22 cellular contexts compared by ENCODE assay signal in the genomic region with DNA sequence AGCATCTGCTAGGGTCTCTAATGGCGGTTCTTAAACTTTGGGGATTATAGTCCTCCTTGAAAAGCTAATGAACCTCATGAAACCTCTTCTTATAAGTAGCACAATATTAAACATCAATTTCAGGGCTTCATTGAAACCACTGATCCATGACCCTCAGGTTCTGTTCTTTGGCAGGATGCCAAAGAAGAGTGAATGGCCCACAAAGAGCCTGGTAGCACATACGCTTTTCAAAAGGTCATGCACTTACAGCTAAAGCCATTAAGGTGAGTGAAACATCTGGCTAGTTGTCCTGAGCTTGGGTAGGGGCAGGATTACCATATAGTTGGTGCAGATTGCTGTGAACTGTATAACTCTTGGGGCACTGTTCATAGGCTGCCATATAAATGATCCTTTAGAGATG. TPM values are rescaled to one million over a fixed set of nuclear protein-coding genes. Genes with fewer than 3 reads are reported as not detected.
DNase-seq lines count a peak whose midpoint lies in the region; ATAC-seq and TF ChIP-seq lines count a peak whose summit lies in the region.
"Had no signal": no experiment of that assay in that cellular context is flagged by ENCODE, and none has a peak within 500 bp of the region (broad histone marks: within the 10 kb centered on the region; RNA-seq: fewer than 3 reads in every experiment).

No MANE protein-coding gene starts in this region.

- H3K36me3 ChIP-seq in OCI-LY1 (ENCODE audit: insufficient read depth, low read length) (peaks cover 60% of the 10 kb centered on the region), left lung (peaks cover 0 to 63% of the 10 kb centered on the region in 2 donors)

- no peak overlapping the region for H3K4me3 ChIP-seq in OCI-LY1 (ENCODE audit: low read depth, low read length, poor library complexity, severe bottlenecking)
- no peak overlapping the region for H3K4me3 ChIP-seq in left lung
- H3K4me3 ChIP-seq: esophagus squamous epithelium, mucosa of descending colon, psoas muscle had no signal

- TF ChIP-seq CTCF in OCI-LY1 (IDR thresholded peaks at IDR 0.05; ENCODE audit: low read length) (no peak), left lung (IDR thresholded peaks at IDR 0.05) (no peak)

- no peak for ATAC-seq in left lung
- no peak for ATAC-seq in HG03025 (IDR thresholded peaks at IDR 0.05; ENCODE audit: low FRiP score, unreplicated experiment)
- ATAC-seq: effector memory CD8-positive, alpha-beta T cell; left colon; mucosa of descending colon; Panc1; WTC11 had no signal

- no peak overlapping the region for H3K9ac ChIP-seq in OCI-LY1 (ENCODE audit: low read length)

- intact Hi-C loops in left lung (cut with DNase I) = no loop called here

- H3K9me2 ChIP-seq in OCI-LY1 (ENCODE audit: low read depth, low read length) = no peaks in the 10 kb centered on the region

- no peaks in the 10 kb centered on the region; the same call in 1 of the 2 replicates for H3K79me2 ChIP-seq in OCI-LY1 (ENCODE audit: insufficient read depth, low read length)

- H3K4me1 ChIP-seq in OCI-LY1 (ENCODE audit: insufficient read depth, low read length, severe bottlenecking) = peaks cover 50% of the 10 kb centered on the region
- H3K4me1 ChIP-seq in left lung = no peaks in the 10 kb centered on the region
- H3K4me1 ChIP-seq: esophagus squamous epithelium, psoas muscle had no signal

- no peaks in the 10 kb centered on the region for H3K9me3 ChIP-seq in OCI-LY1 (ENCODE audit: low read length)
- no peaks in the 10 kb centered on the region for H3K9me3 ChIP-seq in left lung
- H3K9me3 ChIP-seq: esophagus squamous epithelium, mucosa of descending colon, psoas muscle had no signal

- H3K27ac ChIP-seq in OCI-LY1 (ENCODE audit: low read depth, low read length, poor library complexity, severe bottlenecking) (peak overlapping the region; percentile 62), left lung (no peak overlapping the region)
- H3K27ac ChIP-seq: esophagus squamous epithelium, psoas muscle had no signal

- H3K4me2 ChIP-seq in OCI-LY1 (ENCODE audit: low read length) = no peak overlapping the region

- H3F3A ChIP-seq in OCI-LY1 (ENCODE audit: insufficient read depth, low read length) = no peaks in the 10 kb centered on the region

- H3K27me3 ChIP-seq in OCI-LY1 (ENCODE audit: insufficient read depth, low read length) (no peaks in the 10 kb centered on the region), left lung (no peaks in the 10 kb centered on the region)
- H3K27me3 ChIP-seq: esophagus squamous epithelium had no signal

- H2AFZ ChIP-seq in OCI-LY1 (ENCODE audit: low read length) = no peak overlapping the region

- H4K20me1 ChIP-seq in OCI-LY1 (ENCODE audit: insufficient read depth, low read length) = no peaks in the 10 kb centered on the region

- DNase-seq in DMS 273 (lab: John Stamatoyannopoulos, UW; ENCODE audit: unreplicated experiment) (peak; percentile 57), DMS79 (lab: John Stamatoyannopoulos, UW) (peak; percentile 91), NCI-H146 treated with DMSO at 0.1 percent for 48 hours (lab: John Stamatoyannopoulos, UW; ENCODE audit: unreplicated experiment) (peak; percentile 18), left lung (no peak), NOMO-1 (lab: John Stamatoyannopoulos, UW; ENCODE audit: unreplicated experiment in 2 of 2) (no peak), NCI-H1694 (lab: John Stamatoyannopoulos, UW) (no peak)
- DNase-seq: activated CD4-positive, alpha-beta memory T cell treated with anti-CD3 and anti-CD28 coated beads for 36 hours; activated naive CD4-positive, alpha-beta T cell treated with anti-CD3 and anti-CD28 coated beads for 36 hours; activated T-cell treated with anti-CD3 and anti-CD28 coated beads, Interleukin-2, amount 50 U/mL, for 24 hours; COR-L47; effector memory CD8-positive, alpha-beta T cell; esophagus squamous epithelium; GF-D8; IMR-90; left colon; mucosa of descending colon; psoas muscle; stimulated activated CD4-positive, alpha-beta T cell treated with anti-CD3 and anti-CD28 coated beads, Interleukin-4, amount 100 ng/mL, for 24 hours had no signal

RNA-seq across cellular contexts. Expression of gene MDM4, which starts 42.3 kb away (rescaled TPM):
- 10 to 100 TPM; 46.7 to 82.1 TPM for total RNA-seq in left lung

Comparison
In these comparisons a context has a peak if more than half of its experiments do, and no peak if none do; other contexts are left out.
1. DNase-seq: peak in DMS 273 (single experiment), DMS79 (single experiment) and NCI-H146 treated with DMSO at 0.1 percent for 48 hours (single experiment); none in left lung (0 of 2), NOMO-1 (0 of 2) and NCI-H1694 (single experiment).